ENCODE assay signal across 16 cellular contexts in the genomic region with DNA sequence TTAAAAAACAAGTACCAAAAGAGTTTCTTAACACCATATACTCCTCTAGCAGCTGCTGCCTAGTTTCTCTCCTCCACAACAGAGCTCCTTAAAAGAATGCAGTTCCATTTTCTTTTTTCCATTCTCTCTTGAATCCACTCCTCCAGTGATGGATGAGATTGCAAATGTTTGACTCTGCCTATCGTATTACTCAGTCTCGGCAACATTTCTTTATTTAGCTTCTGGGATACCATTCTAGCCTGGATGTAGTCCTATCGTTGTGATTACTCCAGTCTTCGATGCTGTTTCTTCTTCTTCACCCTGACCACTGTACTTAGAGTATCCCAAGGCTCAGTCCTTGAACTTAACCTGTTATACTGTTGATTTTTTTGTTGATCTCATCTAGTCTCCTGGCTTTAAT.
"Had no signal": no experiment of that assay in that cellular context is flagged by ENCODE, and none has a peak within 500 bp of the region (broad histone marks: within the 10 kb centered on the region; RNA-seq: fewer than 3 reads in every experiment).

No MANE protein-coding gene starts in this region.

- ATAC-seq: body of pancreas; effector memory CD8-positive, alpha-beta T cell; left cardiac atrium had no signal

- H3K27me3 ChIP-seq: adrenal gland, body of pancreas, tibial artery, uterus had no signal

- FAIRE-seq: small intestine had no signal

- DNase-seq: activated B cell treated with CpG ODN at 0.5 μM for 24 hours; activated CD4-positive, alpha-beta T cell treated with anti-CD3 and anti-CD28 coated beads, Interleukin-2, amount 10 ng/mL, durations not matched to agents 7 days and 5 days; activated CD8-positive, alpha-beta memory T cell treated with anti-CD3 and anti-CD28 coated beads for 24 hours; activated naive CD4-positive, alpha-beta T cell treated with anti-CD3 and anti-CD28 coated beads for 36 hours; adrenal gland; body of pancreas; cerebellar nuclear complex; effector memory CD8-positive, alpha-beta T cell; immature natural killer cell; left cardiac atrium; retina; small intestine; T-helper 1 cell; tibial artery; uterus had no signal

- H3K9me3 ChIP-seq: adrenal gland, body of pancreas, tibial artery, uterus had no signal

- H3K36me3 ChIP-seq: uterus had no signal

- H3K4me3 ChIP-seq: adrenal gland, body of pancreas, lung, tibial artery, uterus had no signal

- H3K27ac ChIP-seq: body of pancreas, tibial artery, uterus had no signal

- H3K4me1 ChIP-seq: uterus had no signal
